ENCODE assay signal across 18 cellular contexts in the genomic region with DNA sequence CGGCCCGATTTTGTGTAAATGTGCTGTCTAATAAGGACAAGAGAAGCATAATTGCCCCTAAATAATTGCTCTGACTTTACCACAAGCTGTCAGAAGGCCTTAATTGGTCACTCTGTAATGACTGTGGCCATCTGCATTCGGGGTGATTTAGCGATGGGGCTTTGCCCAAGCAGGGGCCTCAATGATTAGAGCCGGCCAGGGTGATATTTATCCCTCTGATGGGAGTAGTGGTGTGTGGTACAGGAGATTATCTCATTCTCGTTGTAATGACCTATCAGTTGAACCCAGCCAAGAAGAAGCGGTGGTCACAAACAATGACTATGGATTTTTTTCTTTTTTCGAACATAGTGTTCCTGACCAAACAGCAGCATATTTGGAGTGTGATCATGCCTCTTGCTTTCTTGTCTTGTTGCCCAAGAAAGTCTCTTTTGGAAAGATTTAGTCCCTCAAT.
DNase-seq lines count a peak whose midpoint lies in the region; ATAC-seq and TF ChIP-seq lines count a peak whose summit lies in the region.
"Had no signal": no experiment of that assay in that cellular context is flagged by ENCODE, and none has a peak within 500 bp of the region (broad histone marks: within the 10 kb centered on the region; RNA-seq: fewer than 3 reads in every experiment).

No MANE protein-coding gene starts in this region.

- TF ChIP-seq CTCF in HFFc6 (IDR thresholded peaks at IDR 0.05) = no peak
- TF ChIP-seq CTCF in activated CD8-positive, alpha-beta T cell treated with anti-CD3 and anti-CD28 coated beads for 36 hours (IDR thresholded peaks at IDR 0.05) = no peak

- H3K79me2 ChIP-seq in GM23248 (ENCODE audit: insufficient read depth) = peaks cover 16% of the 10 kb centered on the region

- in situ Hi-C loops in GM23248 (cut with MboI) = no loop called here

- H3K27me3 Mint-ChIP-seq in HFFc6 (ENCODE audit: insufficient read depth) = peaks cover 3% of the 10 kb centered on the region
- H3K27me3 Mint-ChIP-seq in activated CD8-positive, alpha-beta T cell treated with anti-CD3 and anti-CD28 coated beads for 36 hours = no peaks in the 10 kb centered on the region

- 65 to 68% methylated on average over 8 of the region's 8 CpGs for WGBS in GM23248 (ENCODE audit: low coverage in 1 of 2, low lambda C conversion rate in 2 of 2, missing lambda C conversion rate in 2 of 2), 2 experiments

- intact Hi-C loops in activated CD8-positive, alpha-beta T cell treated with anti-CD3 and anti-CD28 coated beads for 36 hours (cut with micrococcal nuclease) = no loop called here

- no peak overlapping the region for H3K4me2 ChIP-seq in GM23248 (ENCODE audit: unreplicated experiment)

- POLR2A ChIA-PET in activated CD8-positive, alpha-beta T cell treated with anti-CD3 and anti-CD28 coated beads for 36 hours (lab: Charles Lee) = no interaction called here

- H3K4me3 Mint-ChIP-seq in HFFc6 = no peak overlapping the region
- no peak overlapping the region for H3K4me3 Mint-ChIP-seq in activated CD8-positive, alpha-beta T cell treated with anti-CD3 and anti-CD28 coated beads for 36 hours

- no peak overlapping the region for H3K27ac ChIP-seq in GM23248
- H3K27ac ChIP-seq: SJSA1 had no signal

- H3K36me3 Mint-ChIP-seq in HFFc6 (ENCODE audit: low read depth) = peaks cover 42% of the 10 kb centered on the region; the same call in 1 of the 2 replicates
- peaks cover 6% of the 10 kb centered on the region for H3K36me3 Mint-ChIP-seq in activated CD8-positive, alpha-beta T cell treated with anti-CD3 and anti-CD28 coated beads for 36 hours (ENCODE audit: low read depth)

- H3K36me3 ChIP-seq in GM23248 (ENCODE audit: low read depth) = peaks cover 13% of the 10 kb centered on the region; the same call in 1 of the 2 replicates
- H3K36me3 ChIP-seq: MG63 had no signal

- H3K9me3 ChIP-seq in GM23248 (ENCODE audit: low read depth) = no peaks in the 10 kb centered on the region
- H3K9me3 ChIP-seq: MG63, SJSA1 had no signal

- no peak overlapping the region for H3K9ac ChIP-seq in GM23248

- H3K4me3 ChIP-seq in GM23248 = no peak overlapping the region
- H3K4me3 ChIP-seq: MG63, SJSA1 had no signal

- H3K9me3 Mint-ChIP-seq in HFFc6 = no peaks in the 10 kb centered on the region
- H3K9me3 Mint-ChIP-seq in activated CD8-positive, alpha-beta T cell treated with anti-CD3 and anti-CD28 coated beads for 36 hours = no peaks in the 10 kb centered on the region

- no peaks in the 10 kb centered on the region for H3K9me2 ChIP-seq in GM23248 (ENCODE audit: insufficient read depth)

- peaks cover 33% of the 10 kb centered on the region for H3F3A ChIP-seq in GM23248 (ENCODE audit: insufficient read depth)

- no peaks in the 10 kb centered on the region for H4K20me1 ChIP-seq in GM23248 (ENCODE audit: insufficient read depth)

- no peak for ATAC-seq in activated CD8-positive, alpha-beta T cell treated with anti-CD3 and anti-CD28 coated beads for 36 hours

- H3K4me1 ChIP-seq in GM23248 (ENCODE audit: insufficient read depth) = peaks cover 48% of the 10 kb centered on the region

- DNase-seq in HFFc6 (no peak), OCI-M1 (lab: John Stamatoyannopoulos, UW) (peak; percentile 95), amniotic epithelial cell (ENCODE audit: low read depth) (peak; percentile 70), retina (peak; percentile 77), foreskin melanocyte (no peak), GM23248 (no peak), nucleus accumbens (lab: John Stamatoyannopoulos, UW) (no peak)
- no peak for DNase-seq in activated CD8-positive, alpha-beta T cell treated with anti-CD3 and anti-CD28 coated beads for 36 hours
- DNase-seq: C1 segment of cervical spinal cord, DMS153, Karpas-422, MG63, NCI-H1092 treated with DMSO at 0.1 percent for 48 hours, NCI-H1694 treated with DMSO at 0.1 percent for 48 hours, NCI-H2107, NCI-H226, NCI-H748 treated with DMSO at 0.1 percent for 48 hours had no signal

- H2AFZ ChIP-seq in GM23248 = no peak overlapping the region

- H3K27ac Mint-ChIP-seq in HFFc6 = peak overlapping the region; percentile 22; the same call in 1 of the 2 replicates
- no peak overlapping the region for H3K27ac Mint-ChIP-seq in activated CD8-positive, alpha-beta T cell treated with anti-CD3 and anti-CD28 coated beads for 36 hours

- CTCF ChIA-PET in activated CD8-positive, alpha-beta T cell treated with anti-CD3 and anti-CD28 coated beads for 36 hours (lab: Charles Lee) = interaction anchor here (1.2 kb wide), 1 partner anchor 400 kb away, joined by 3 read pairs; no protein-coding TSS in a partner anchor

- no peaks in the 10 kb centered on the region for H3K27me3 ChIP-seq in GM23248 (replicated peaks; ENCODE audit: insufficient read depth)
- H3K27me3 ChIP-seq: MG63, SJSA1 had no signal

- H3K4me1 Mint-ChIP-seq in HFFc6 (ENCODE audit: low read depth) = peaks cover 49% of the 10 kb centered on the region
- H3K4me1 Mint-ChIP-seq in activated CD8-positive, alpha-beta T cell treated with anti-CD3 and anti-CD28 coated beads for 36 hours (ENCODE audit: low read depth) = no peaks in the 10 kb centered on the region

Comparison
In these comparisons a context has a peak if more than half of its experiments do, and no peak if none do; other contexts are left out.
1. DNase-seq: peak in OCI-M1 (single experiment), amniotic epithelial cell (single experiment) and retina (single experiment); none in HFFc6 (single experiment), foreskin melanocyte (single experiment), activated CD8-positive, alpha-beta T cell treated with anti-CD3 and anti-CD28 coated beads for 36 hours (single experiment), GM23248 (single experiment) and nucleus accumbens (0 of 56).